ENCODE assay signal across 15 cellular contexts in genomic region chr2:71856709-71857525, GRCh38.
DNase-seq lines count a peak whose midpoint lies in the region; ATAC-seq and TF ChIP-seq lines count a peak whose summit lies in the region.
"Had no signal": no experiment of that assay in that cellular context is flagged by ENCODE, and none has a peak within 500 bp of the region (broad histone marks: within the 10 kb centered on the region; RNA-seq: fewer than 3 reads in every experiment).

No MANE protein-coding gene starts in this region.

- H3K9me3 ChIP-seq in adipocyte (ENCODE audit: control insufficient read depth, low read length) (peaks cover 12% of the 10 kb centered on the region), left lung (peaks cover 0 to 8% of the 10 kb centered on the region in 2 donors), osteoblast (ENCODE audit: low read depth, low read length) (no peaks in the 10 kb centered on the region)
- H3K9me3 ChIP-seq: thyroid gland had no signal

- peak; percentile 27 for ATAC-seq in left lung
- no peak for ATAC-seq in GM21619 (IDR thresholded peaks at IDR 0.05; ENCODE audit: unreplicated experiment)

- no peaks in the 10 kb centered on the region for H3K36me3 ChIP-seq in adipocyte (ENCODE audit: control insufficient read depth, insufficient read depth, low read length, severe bottlenecking)
- H3K36me3 ChIP-seq in left lung = no peaks in the 10 kb centered on the region
- H3K36me3 ChIP-seq in osteoblast (ENCODE audit: insufficient read depth, low read length) = no peaks in the 10 kb centered on the region
- H3K36me3 ChIP-seq: thyroid gland had no signal

- H3K9ac ChIP-seq in adipocyte (ENCODE audit: low read length) = no peak overlapping the region

- no peak overlapping the region for H2AFZ ChIP-seq in osteoblast (ENCODE audit: low read length)

- H3K27me3 ChIP-seq in adipocyte (replicated peaks; ENCODE audit: control insufficient read depth, insufficient read depth, low read length) (peaks cover 7% of the 10 kb centered on the region), left lung (peaks cover 0 to 16% of the 10 kb centered on the region in 2 donors), osteoblast (ENCODE audit: insufficient read depth, low read length) (peaks cover 16% of the 10 kb centered on the region)
- H3K27me3 ChIP-seq: thyroid gland had no signal

- H4K20me1 ChIP-seq in osteoblast (ENCODE audit: insufficient read depth, low read length) = no peaks in the 10 kb centered on the region

- H3K4me1 ChIP-seq in adipocyte (ENCODE audit: control insufficient read depth, insufficient read depth, low read length) (peaks cover 8% of the 10 kb centered on the region), left lung (peaks cover 0 to 2% of the 10 kb centered on the region in 2 donors), osteoblast (ENCODE audit: insufficient read depth, low read length) (no peaks in the 10 kb centered on the region)
- H3K4me1 ChIP-seq: Caco-2, thyroid gland had no signal

- H3K4me2 ChIP-seq in osteoblast (ENCODE audit: insufficient read depth, low read length) = no peak overlapping the region

- no peak overlapping the region for H3K4me3 ChIP-seq in adipocyte (ENCODE audit: low read length)
- no peak overlapping the region for H3K4me3 ChIP-seq in left lung
- H3K4me3 ChIP-seq in osteoblast (ENCODE audit: insufficient read depth, low read length) = no peak overlapping the region
- H3K4me3 ChIP-seq: skin epidermis, thyroid gland had no signal

- H3K27ac ChIP-seq in left lung = no peak overlapping the region
- H3K27ac ChIP-seq in osteoblast (ENCODE audit: low read depth, low read length) = no peak overlapping the region
- H3K27ac ChIP-seq: 22Rv1, skin epidermis, thyroid gland had no signal

- TF ChIP-seq CTCF in left lung (IDR thresholded peaks at IDR 0.05) (no peak), osteoblast (IDR thresholded peaks at IDR 0.05; ENCODE audit: extremely low read depth, low read depth, low read length) (no peak)

- H3K79me2 ChIP-seq in osteoblast (ENCODE audit: insufficient read depth, low read length) = no peaks in the 10 kb centered on the region

- intact Hi-C loops in left lung (cut with DNase I) = no loop called here

- peak; percentile 5 for DNase-seq in DMS 273 (lab: John Stamatoyannopoulos, UW; ENCODE audit: unreplicated experiment)
- no peak for DNase-seq in DMS 273 treated with DMSO at 0.1 percent for 48 hours (lab: John Stamatoyannopoulos, UW)
- peak; percentile 28 for DNase-seq in LHCN-M2 (ENCODE audit: low read depth)
- DNase-seq in adipocyte (ENCODE audit: low read depth) = peak; percentile 23
- DNase-seq in left lung = no peak
- no peak for DNase-seq in COLO668 (lab: John Stamatoyannopoulos, UW; ENCODE audit: unreplicated experiment)
- no peak for DNase-seq in osteoblast (ENCODE audit: insufficient read length, low spot score, missing footprints)
- DNase-seq: activated B cell treated with CpG ODN at 0.5 μM for 24 hours, activated gamma-delta T cell, SIG-M5 had no signal

Comparison
In these comparisons a context has a peak if more than half of its experiments do, and no peak if none do; other contexts are left out.
1. DNase-seq: peak in DMS 273 (single experiment), LHCN-M2 (single experiment) and adipocyte (single experiment); none in DMS 273 treated with DMSO at 0.1 percent for 48 hours (single experiment), left lung (0 of 2), COLO668 (single experiment) and osteoblast (single experiment).